12 cellular contexts compared by ENCODE assay signal in genomic region chr18:48133675-48134251, GRCh38.
A peak's percentile ranks its signal among the peaks of the same experiment; 100 is the strongest.
DNase-seq lines count a peak whose midpoint lies in the region; ATAC-seq and TF ChIP-seq lines count a peak whose summit lies in the region.
"Had no signal": no experiment of that assay in that cellular context is flagged by ENCODE, and none has a peak within 500 bp of the region (broad histone marks: within the 10 kb centered on the region; RNA-seq: fewer than 3 reads in every experiment).

No MANE protein-coding gene starts in this region.

- peaks cover 3% of the 10 kb centered on the region for H3K27me3 Mint-ChIP-seq in Caco-2 (ENCODE audit: insufficient read depth, unreplicated experiment)

- H3K4me3 Mint-ChIP-seq in Caco-2 (ENCODE audit: unreplicated experiment), result no peak overlapping the region
- H3K4me3 Mint-ChIP-seq: central memory CD8-positive, alpha-beta T cell had no signal

- H2AFZ ChIP-seq in hepatocyte, result no peak overlapping the region

- H3K4me2 ChIP-seq in hepatocyte, result no peak overlapping the region

- no peak for TF ChIP-seq CTCF in hepatocyte (IDR thresholded peaks at IDR 0.05; ENCODE audit: poor library complexity)
- no peak for TF ChIP-seq CTCF in upper lobe of right lung (IDR thresholded peaks at IDR 0.05)
- no peak for TF ChIP-seq CTCF in Caco-2 (IDR thresholded peaks at IDR 0.05; ENCODE audit: insufficient read depth in 1 of 2, low read depth in 1 of 2, low read length in 1 of 2, severe bottlenecking in 1 of 2, unreplicated experiment in 1 of 2)

- no peaks in the 10 kb centered on the region for H3K9me3 Mint-ChIP-seq in Caco-2 (ENCODE audit: unreplicated experiment)
- H3K9me3 Mint-ChIP-seq: central memory CD8-positive, alpha-beta T cell had no signal

- H3K27me3 ChIP-seq in hepatocyte (peaks cover 41% of the 10 kb centered on the region), upper lobe of right lung (no peaks in the 10 kb centered on the region), Caco-2 (replicated peaks; ENCODE audit: control insufficient read depth, insufficient read depth, low read length) (no peaks in the 10 kb centered on the region)
- H3K27me3 ChIP-seq: uterus had no signal

- no peaks in the 10 kb centered on the region for H4K20me1 ChIP-seq in hepatocyte (ENCODE audit: insufficient read depth, poor library complexity, severe bottlenecking)

- H3K27ac ChIP-seq in hepatocyte (no peak overlapping the region), upper lobe of right lung (no peak overlapping the region)

- H3K9me2 ChIP-seq in hepatocyte (replicated peaks; ENCODE audit: insufficient read depth), result no peaks in the 10 kb centered on the region

- DNase-seq in activated effector memory CD4-positive, alpha-beta T cell treated with anti-CD3 and anti-CD28 coated beads, Interleukin-2, amount 50 U/mL, for 16 hours, result peak; percentile 9
- DNase-seq in activated effector memory CD4-positive, alpha-beta T cell treated with Interleukin-2 at 50 U/mL for 16 hours, result no peak
- DNase-seq in NCI-H774 (lab: John Stamatoyannopoulos, UW) (peak; percentile 85), hepatocyte (ENCODE audit: low spot score) (peak; percentile 55), upper lobe of right lung (no peak), Caco-2 (no peak)
- DNase-seq: head of caudate nucleus, Karpas-422 had no signal

- 25% methylated on average over 5 of the region's 5 CpGs for WGBS in hepatocyte (ENCODE audit: low lambda C conversion rate, missing lambda C conversion rate)

- no peaks in the 10 kb centered on the region for H3K36me3 Mint-ChIP-seq in Caco-2 (ENCODE audit: insufficient read depth, unreplicated experiment)

- intact Hi-C loops in upper lobe of right lung (cut with DNase I) (no loop called here), Caco-2 (cut with micrococcal nuclease; ENCODE audit: unreplicated experiment) (no loop called here)

- CTCF ChIA-PET in Caco-2 (lab: Charles Lee), result no interaction called here

- ATAC-seq in upper lobe of right lung (peak; percentile 61), HG02852 (IDR thresholded peaks at IDR 0.05; ENCODE audit: unreplicated experiment) (no peak), GM21528 (IDR thresholded peaks at IDR 0.05; ENCODE audit: low FRiP score, unreplicated experiment) (no peak)

- H3K79me2 ChIP-seq in hepatocyte, result no peaks in the 10 kb centered on the region

- H3K4me1 ChIP-seq in hepatocyte (ENCODE audit: insufficient read depth) (peaks cover 8% of the 10 kb centered on the region), upper lobe of right lung (peaks cover 4% of the 10 kb centered on the region), Caco-2 (no peaks in the 10 kb centered on the region)
- H3K4me1 ChIP-seq: uterus had no signal

- no peaks in the 10 kb centered on the region for H3K4me1 Mint-ChIP-seq in Caco-2 (ENCODE audit: low read depth, unreplicated experiment)
- H3K4me1 Mint-ChIP-seq: central memory CD8-positive, alpha-beta T cell had no signal

- H3K9me3 ChIP-seq in hepatocyte (ENCODE audit: low read depth) (no peaks in the 10 kb centered on the region), upper lobe of right lung (no peaks in the 10 kb centered on the region), Caco-2 (no peaks in the 10 kb centered on the region)
- H3K9me3 ChIP-seq: uterus had no signal

- POLR2A ChIA-PET in Caco-2 (lab: Charles Lee), result no interaction called here

- no peak overlapping the region for H3K27ac Mint-ChIP-seq in Caco-2 (ENCODE audit: unreplicated experiment)

- no TSS peak for BruUV-seq in Caco-2 (replicated peaks; lab: Mats Ljungman, UMichigan)

- H3K4me3 ChIP-seq in hepatocyte, result no peak overlapping the region
- H3K4me3 ChIP-seq in upper lobe of right lung, result no peak overlapping the region
- H3K4me3 ChIP-seq in Caco-2 (ENCODE audit: low read depth, low read length), result no peak overlapping the region
- H3K4me3 ChIP-seq: uterus had no signal

- H3K36me3 ChIP-seq in hepatocyte (replicated peaks; ENCODE audit: insufficient read depth, low read depth) (no peaks in the 10 kb centered on the region), upper lobe of right lung (no peaks in the 10 kb centered on the region), Caco-2 (ENCODE audit: control insufficient read depth, insufficient read depth, low read length) (no peaks in the 10 kb centered on the region)
- H3K36me3 ChIP-seq: uterus had no signal

Comparison
In these comparisons a context has a peak if more than half of its experiments do, and no peak if none do; other contexts are left out.
1. DNase-seq: peak in activated effector memory CD4-positive, alpha-beta T cell treated with anti-CD3 and anti-CD28 coated beads, Interleukin-2, amount 50 U/mL, for 16 hours (single experiment), NCI-H774 (single experiment) and hepatocyte (single experiment); none in activated effector memory CD4-positive, alpha-beta T cell treated with Interleukin-2 at 50 U/mL for 16 hours (single experiment), upper lobe of right lung (single experiment) and Caco-2 (0 of 2).